1 cellular context compared by ENCODE assay signal in the genomic region with DNA sequence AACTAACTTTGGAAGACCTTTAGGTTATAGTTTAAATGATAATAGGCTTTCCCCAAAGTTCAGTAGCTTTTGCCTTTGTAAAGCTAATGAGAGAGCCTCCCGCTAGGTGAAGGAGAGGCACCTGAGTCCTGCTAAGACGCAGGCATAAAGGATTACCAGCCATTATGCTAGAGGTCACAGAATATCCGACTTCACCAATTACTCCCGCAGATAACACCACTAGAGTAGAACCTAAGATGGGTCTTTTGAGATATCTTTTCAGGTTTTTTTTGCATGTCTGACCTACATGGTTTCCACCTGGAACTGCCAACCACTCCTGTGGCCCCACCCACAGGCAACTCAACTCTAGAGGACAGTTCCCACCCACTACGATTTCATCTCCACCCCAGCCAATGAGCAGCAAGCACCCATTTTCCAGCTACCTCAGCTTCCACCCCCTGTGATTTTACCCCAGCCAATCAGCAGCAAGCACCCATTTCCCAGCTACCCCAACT.
TF ChIP-seq lines count a peak whose summit lies in the region.

No MANE protein-coding gene starts in this region.

TF ChIP-seq in GM23338, 12 proteins besides CTCF, POLR2A, EP300 and RAD21 (continued from another document):
- TF ChIP-seq, protein P1, sequence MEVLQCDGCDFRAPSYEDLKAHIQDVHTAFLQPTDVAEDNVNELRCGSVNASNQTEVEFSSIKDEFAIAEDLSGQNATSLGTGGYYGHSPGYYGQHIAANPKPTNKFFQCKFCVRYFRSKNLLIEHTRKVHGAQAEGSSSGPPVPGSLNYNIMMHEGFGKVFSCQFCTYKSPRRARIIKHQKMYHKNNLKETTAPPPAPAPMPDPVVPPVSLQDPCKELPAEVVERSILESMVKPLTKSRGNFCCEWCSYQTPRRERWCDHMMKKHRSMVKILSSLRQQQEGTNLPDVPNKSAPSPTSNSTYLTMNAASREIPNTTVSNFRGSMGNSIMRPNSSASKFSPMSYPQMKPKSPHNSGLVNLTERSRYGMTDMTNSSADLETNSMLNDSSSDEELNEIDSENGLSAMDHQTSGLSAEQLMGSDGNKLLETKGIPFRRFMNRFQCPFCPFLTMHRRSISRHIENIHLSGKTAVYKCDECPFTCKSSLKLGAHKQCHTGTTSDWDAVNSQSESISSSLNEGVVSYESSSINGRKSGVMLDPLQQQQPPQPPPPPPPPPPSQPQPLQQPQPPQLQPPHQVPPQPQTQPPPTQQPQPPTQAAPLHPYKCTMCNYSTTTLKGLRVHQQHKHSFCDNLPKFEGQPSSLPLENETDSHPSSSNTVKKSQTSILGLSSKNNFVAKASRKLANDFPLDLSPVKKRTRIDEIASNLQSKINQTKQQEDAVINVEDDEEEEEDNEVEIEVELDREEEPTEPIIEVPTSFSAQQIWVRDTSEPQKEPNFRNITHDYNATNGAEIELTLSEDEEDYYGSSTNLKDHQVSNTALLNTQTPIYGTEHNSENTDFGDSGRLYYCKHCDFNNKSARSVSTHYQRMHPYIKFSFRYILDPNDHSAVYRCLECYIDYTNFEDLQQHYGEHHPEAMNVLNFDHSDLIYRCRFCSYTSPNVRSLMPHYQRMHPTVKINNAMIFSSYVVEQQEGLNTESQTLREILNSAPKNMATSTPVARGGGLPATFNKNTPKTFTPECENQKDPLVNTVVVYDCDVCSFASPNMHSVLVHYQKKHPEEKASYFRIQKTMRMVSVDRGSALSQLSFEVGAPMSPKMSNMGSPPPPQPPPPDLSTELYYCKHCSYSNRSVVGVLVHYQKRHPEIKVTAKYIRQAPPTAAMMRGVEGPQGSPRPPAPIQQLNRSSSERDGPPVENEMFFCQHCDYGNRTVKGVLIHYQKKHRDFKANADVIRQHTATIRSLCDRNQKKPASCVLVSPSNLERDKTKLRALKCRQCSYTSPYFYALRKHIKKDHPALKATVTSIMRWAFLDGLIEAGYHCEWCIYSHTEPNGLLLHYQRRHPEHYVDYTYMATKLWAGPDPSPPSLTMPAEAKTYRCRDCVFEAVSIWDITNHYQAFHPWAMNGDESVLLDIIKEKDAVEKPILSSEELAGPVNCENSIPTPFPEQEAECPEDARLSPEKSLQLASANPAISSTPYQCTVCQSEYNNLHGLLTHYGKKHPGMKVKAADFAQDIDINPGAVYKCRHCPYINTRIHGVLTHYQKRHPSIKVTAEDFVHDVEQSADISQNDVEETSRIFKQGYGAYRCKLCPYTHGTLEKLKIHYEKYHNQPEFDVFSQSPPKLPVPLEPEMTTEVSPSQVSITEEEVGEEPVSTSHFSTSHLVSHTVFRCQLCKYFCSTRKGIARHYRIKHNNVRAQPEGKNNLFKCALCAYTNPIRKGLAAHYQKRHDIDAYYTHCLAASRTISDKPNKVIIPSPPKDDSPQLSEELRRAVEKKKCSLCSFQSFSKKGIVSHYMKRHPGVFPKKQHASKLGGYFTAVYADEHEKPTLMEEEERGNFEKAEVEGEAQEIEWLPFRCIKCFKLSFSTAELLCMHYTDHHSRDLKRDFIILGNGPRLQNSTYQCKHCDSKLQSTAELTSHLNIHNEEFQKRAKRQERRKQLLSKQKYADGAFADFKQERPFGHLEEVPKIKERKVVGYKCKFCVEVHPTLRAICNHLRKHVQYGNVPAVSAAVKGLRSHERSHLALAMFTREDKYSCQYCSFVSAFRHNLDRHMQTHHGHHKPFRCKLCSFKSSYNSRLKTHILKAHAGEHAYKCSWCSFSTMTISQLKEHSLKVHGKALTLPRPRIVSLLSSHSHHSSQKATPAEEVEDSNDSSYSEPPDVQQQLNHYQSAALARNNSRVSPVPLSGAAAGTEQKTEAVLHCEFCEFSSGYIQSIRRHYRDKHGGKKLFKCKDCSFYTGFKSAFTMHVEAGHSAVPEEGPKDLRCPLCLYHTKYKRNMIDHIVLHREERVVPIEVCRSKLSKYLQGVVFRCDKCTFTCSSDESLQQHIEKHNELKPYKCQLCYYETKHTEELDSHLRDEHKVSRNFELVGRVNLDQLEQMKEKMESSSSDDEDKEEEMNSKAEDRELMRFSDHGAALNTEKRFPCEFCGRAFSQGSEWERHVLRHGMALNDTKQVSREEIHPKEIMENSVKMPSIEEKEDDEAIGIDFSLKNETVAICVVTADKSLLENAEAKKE (CRISPR knock-in tag; IDR thresholded peaks at IDR 0.05) = peak; percentile 68
